18 cellular contexts compared by ENCODE assay signal in the genomic region with DNA sequence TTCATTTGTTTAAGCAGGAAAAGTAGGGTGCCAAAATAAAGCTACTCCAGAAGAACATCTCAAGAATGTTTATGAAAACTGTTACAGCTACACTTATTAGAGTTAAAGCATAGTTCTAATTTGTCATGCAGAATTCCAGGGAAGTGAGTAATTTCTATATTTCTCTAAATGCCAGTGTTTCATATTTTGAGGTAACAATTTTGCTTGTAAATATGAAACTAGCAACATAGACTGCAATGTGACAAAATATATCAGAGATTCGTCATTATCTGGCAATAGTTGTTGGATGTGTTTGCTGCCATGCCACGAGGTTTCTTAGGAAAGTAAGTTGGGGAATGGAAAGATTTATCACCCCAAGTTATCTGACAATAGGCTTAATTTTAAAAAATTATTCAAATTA.
A peak's percentile ranks its signal among the peaks of the same experiment; 100 is the strongest.
DNase-seq lines count a peak whose midpoint lies in the region; ATAC-seq and TF ChIP-seq lines count a peak whose summit lies in the region.
"Had no signal": no experiment of that assay in that cellular context is flagged by ENCODE, and none has a peak within 500 bp of the region (broad histone marks: within the 10 kb centered on the region; RNA-seq: fewer than 3 reads in every experiment).

No MANE protein-coding gene starts in this region.

- H3K27me3 Mint-ChIP-seq in stimulated activated naive B cell treated with anti-CD40 and anti-IgM and Interleukin-4, amounts not matched to agents 10 μg/mL and 1 μg/mL and 100 μg/mL, for 72 hours, result no peaks in the 10 kb centered on the region
- H3K27me3 Mint-ChIP-seq: CD4-positive, CD25-positive, alpha-beta regulatory T cell had no signal

- peaks cover 0 to 1% of the 10 kb centered on the region in 2 donors for H3K9me3 Mint-ChIP-seq in stimulated activated naive B cell treated with anti-CD40 and anti-IgM and Interleukin-4, amounts not matched to agents 10 μg/mL and 1 μg/mL and 100 μg/mL, for 72 hours
- H3K9me3 Mint-ChIP-seq: activated T-cell treated with anti-CD3 and anti-CD28 coated beads, Interleukin-2, amount 50 U/mL, for 72 hours; type B pancreatic cell had no signal

- H4K20me1 ChIP-seq in fibroblast of lung (ENCODE audit: control insufficient read depth, extremely low read depth, insufficient read depth, low read length), result no peaks in the 10 kb centered on the region

- H3K9me3 ChIP-seq in SK-N-MC (ENCODE audit: low read depth, low read length), result no peaks in the 10 kb centered on the region
- no peaks in the 10 kb centered on the region for H3K9me3 ChIP-seq in fibroblast of lung (ENCODE audit: control insufficient read depth, insufficient read depth, low read depth, low read length)

- no peak overlapping the region for H3K27ac Mint-ChIP-seq in stimulated activated naive B cell treated with anti-CD40 and anti-IgM and Interleukin-4, amounts not matched to agents 10 μg/mL and 1 μg/mL and 100 μg/mL, for 72 hours
- H3K27ac Mint-ChIP-seq: activated T-cell treated with anti-CD3 and anti-CD28 coated beads, Interleukin-2, amount 50 U/mL, for 72 hours; CD4-positive, CD25-positive, alpha-beta regulatory T cell; type B pancreatic cell had no signal

- no peaks in the 10 kb centered on the region for H3K27me3 ChIP-seq in fibroblast of lung (ENCODE audit: control insufficient read depth, insufficient read depth, low read length)

- no peak overlapping the region for H2AFZ ChIP-seq in fibroblast of lung (ENCODE audit: low read length)

- no peak for TF ChIP-seq CTCF in fibroblast of lung (conservative IDR thresholded peaks at IDR 0.05 in 1 of 2, IDR thresholded peaks at IDR 0.05 in 1 of 2; ENCODE audit: low read depth in 1 of 2, low read length in 2 of 2)

- H3K36me3 Mint-ChIP-seq in stimulated activated naive B cell treated with anti-CD40 and anti-IgM and Interleukin-4, amounts not matched to agents 10 μg/mL and 1 μg/mL and 100 μg/mL, for 72 hours, result no peaks in the 10 kb centered on the region
- H3K36me3 Mint-ChIP-seq: CD4-positive, CD25-positive, alpha-beta regulatory T cell had no signal

- no peaks in the 10 kb centered on the region for H3K4me1 Mint-ChIP-seq in stimulated activated naive B cell treated with anti-CD40 and anti-IgM and Interleukin-4, amounts not matched to agents 10 μg/mL and 1 μg/mL and 100 μg/mL, for 72 hours
- H3K4me1 Mint-ChIP-seq: CD4-positive, CD25-positive, alpha-beta regulatory T cell had no signal

- H3K4me2 ChIP-seq in fibroblast of lung (ENCODE audit: extremely low read depth, insufficient read depth, low read length), result peak overlapping the region; percentile 30

- ATAC-seq in GM18858 (IDR thresholded peaks at IDR 0.05; ENCODE audit: unreplicated experiment) (no peak), HG03025 (IDR thresholded peaks at IDR 0.05; ENCODE audit: low FRiP score, unreplicated experiment) (no peak)
- ATAC-seq in stimulated activated naive B cell treated with anti-CD40 and anti-IgM and Interleukin-4, amounts not matched to agents 10 μg/mL and 1 μg/mL and 100 μg/mL, for 72 hours (replicated peaks), result no peak
- ATAC-seq: activated T-cell treated with anti-CD3 and anti-CD28 coated beads, Interleukin-2, amount 50 U/mL, for 72 hours; Right ventricle myocardium inferior had no signal

- H3K36me3 ChIP-seq in SK-N-MC (ENCODE audit: insufficient read depth, low read length), result no peaks in the 10 kb centered on the region
- no peaks in the 10 kb centered on the region for H3K36me3 ChIP-seq in fibroblast of lung (ENCODE audit: control insufficient read depth, insufficient read depth, low read length)

- H3K79me2 ChIP-seq in fibroblast of lung (ENCODE audit: control insufficient read depth, insufficient read depth, low read length), result no peaks in the 10 kb centered on the region

- H3K4me3 Mint-ChIP-seq in stimulated activated naive B cell treated with anti-CD40 and anti-IgM and Interleukin-4, amounts not matched to agents 10 μg/mL and 1 μg/mL and 100 μg/mL, for 72 hours, result no peak overlapping the region
- H3K4me3 Mint-ChIP-seq: activated T-cell treated with anti-CD3 and anti-CD28 coated beads, Interleukin-2, amount 50 U/mL, for 72 hours; CD4-positive, CD25-positive, alpha-beta regulatory T cell; type B pancreatic cell had no signal

- peak; percentile 51 for DNase-seq in GM03348 (ENCODE audit: low spot score)
- no peak for DNase-seq in SK-N-MC (ENCODE audit: low read depth, low spot score)
- DNase-seq in fibroblast of lung (ENCODE audit: low read depth in 2 of 2), result peak; percentile 69 to 77
- DNase-seq in pulmonary artery endothelial cell (ENCODE audit: low read depth, low spot score), result peak; percentile 68
- DNase-seq in stimulated activated naive B cell treated with anti-CD40 and anti-IgM and Interleukin-4, amounts not matched to agents 10 μg/mL and 1 μg/mL and 100 μg/mL, for 72 hours, result no peak
- no peak for DNase-seq in NCI-H187 (lab: John Stamatoyannopoulos, UW)
- DNase-seq: activated CD4-positive, alpha-beta T cell treated with anti-CD3 and anti-CD28 coated beads, Interleukin-2, amount 50 U/mL, for 1 hour; activated T-cell treated with anti-CD3 and anti-CD28 coated beads, Interleukin-2, amount 50 U/mL, for 72 hours; amniotic stem cell; CD4-positive, CD25-positive, alpha-beta regulatory T cell; kidney; NCI-H748 treated with DMSO at 0.1 percent for 48 hours; stimulated activated CD4-positive, alpha-beta T cell treated with anti-CD3 and anti-CD28 coated beads, Interleukin-2, amount 100 ng/mL, for 48 hours; T-helper 9 cell had no signal

- peak overlapping the region; percentile 66 for H3K27ac ChIP-seq in SK-N-MC
- peak overlapping the region; percentile 56 for H3K27ac ChIP-seq in fibroblast of lung (ENCODE audit: insufficient read depth, low read length)

- H3K4me1 ChIP-seq in fibroblast of lung (ENCODE audit: control insufficient read depth, extremely low read depth, insufficient read depth, low read length), result peaks cover 10% of the 10 kb centered on the region

- no peak overlapping the region for H3K9ac ChIP-seq in SK-N-MC (ENCODE audit: insufficient read length)
- H3K9ac ChIP-seq in fibroblast of lung (ENCODE audit: insufficient read depth, low read length), result no peak overlapping the region

- H3K4me3 ChIP-seq in SK-N-MC, result peak overlapping the region; percentile 9; the same call in 1 of the 2 replicates
- no peak overlapping the region for H3K4me3 ChIP-seq in fibroblast of lung (replicated peaks in 1 of 4; ENCODE audit: control extremely low read depth in 1 of 4, insufficient read depth in 1 of 4, low read depth in 3 of 4, low read length in 4 of 4)

Comparison
In these comparisons a context has a peak if more than half of its experiments do, and no peak if none do; other contexts are left out.
1. DNase-seq: peak in GM03348 (single experiment), fibroblast of lung (2 of 2) and pulmonary artery endothelial cell (single experiment); none in SK-N-MC (single experiment), stimulated activated naive B cell treated with anti-CD40 and anti-IgM and Interleukin-4, amounts not matched to agents 10 μg/mL and 1 μg/mL and 100 μg/mL, for 72 hours (single experiment) and NCI-H187 (0 of 2).